Comparison of ENCODE assay signal across 8 cellular contexts in the genomic region with DNA sequence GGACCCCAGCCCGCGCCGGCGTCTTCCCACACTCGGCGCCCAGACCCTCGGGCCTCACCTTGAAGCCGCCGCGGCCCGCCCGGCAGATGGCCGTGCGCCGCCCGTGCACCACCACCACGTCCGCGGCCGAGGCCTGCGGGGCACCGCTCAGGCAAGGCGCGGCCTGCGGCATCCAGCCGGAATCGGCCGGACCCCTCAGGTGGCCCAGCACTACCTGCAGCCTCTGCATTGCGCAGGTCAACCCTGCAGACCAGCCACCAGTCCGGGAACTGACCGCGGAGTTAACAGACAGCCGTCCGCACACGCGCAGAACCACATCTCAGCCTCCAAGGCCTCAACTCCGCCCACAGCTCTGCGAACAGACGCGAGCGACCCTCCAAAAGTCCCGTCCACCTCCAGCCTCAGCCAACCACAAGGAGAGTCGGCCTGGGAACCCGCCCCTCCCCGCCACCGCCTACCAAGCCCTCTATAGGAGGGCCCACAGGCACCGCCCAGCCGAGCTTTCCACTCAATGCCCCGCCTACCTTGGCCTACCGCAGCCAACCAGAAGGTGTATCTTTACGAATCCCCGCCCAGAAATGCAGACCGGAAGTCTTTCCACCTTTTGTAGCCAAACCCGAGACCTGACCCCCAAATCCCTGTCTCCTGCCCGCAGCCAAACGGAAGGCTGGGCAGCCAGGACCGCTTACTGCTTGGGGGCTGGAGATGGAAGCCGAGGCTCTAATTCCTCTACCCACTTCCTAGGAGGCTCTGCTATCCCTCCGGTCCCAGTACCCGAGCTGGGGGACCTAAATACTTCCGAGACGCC. TPM values are rescaled to one million over a fixed set of nuclear protein-coding genes. Genes with fewer than 3 reads are reported as not detected.
A peak's percentile ranks its signal among the peaks of the same experiment; 100 is the strongest.
DNase-seq lines count a peak whose midpoint lies in the region; ATAC-seq and TF ChIP-seq lines count a peak whose summit lies in the region.

A gene with protein sequence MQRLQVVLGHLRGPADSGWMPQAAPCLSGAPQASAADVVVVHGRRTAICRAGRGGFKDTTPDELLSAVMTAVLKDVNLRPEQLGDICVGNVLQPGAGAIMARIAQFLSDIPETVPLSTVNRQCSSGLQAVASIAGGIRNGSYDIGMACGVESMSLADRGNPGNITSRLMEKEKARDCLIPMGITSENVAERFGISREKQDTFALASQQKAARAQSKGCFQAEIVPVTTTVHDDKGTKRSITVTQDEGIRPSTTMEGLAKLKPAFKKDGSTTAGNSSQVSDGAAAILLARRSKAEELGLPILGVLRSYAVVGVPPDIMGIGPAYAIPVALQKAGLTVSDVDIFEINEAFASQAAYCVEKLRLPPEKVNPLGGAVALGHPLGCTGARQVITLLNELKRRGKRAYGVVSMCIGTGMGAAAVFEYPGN (minus strand): TSS at position 321 of the 808 bp plus-strand sequence. CDS start 92 bp downstream, at position 229.

- DNase-seq in AG10803 (ENCODE audit: low read depth) (peak; percentile 99), NCI-H460 (ENCODE audit: extremely low read depth, low read depth) (peak; percentile 96), cerebellar nuclear complex (lab: John Stamatoyannopoulos, UW) (peak; percentile 98 to 99), islet precursor cell (peak; percentile 100)
- peak; percentile 94 for DNase-seq in activated CD4-positive, CD25-positive, alpha-beta regulatory T cell treated with anti-CD3 and anti-CD28 coated beads, Interleukin-2, amount 50 U/mL, for 72 hours
- DNase-seq in stimulated activated CD4-positive, alpha-beta T cell treated with anti-CD3 and anti-CD28 coated beads, Interleukin-12 subunit alpha, Interleukin-12 subunit beta, amount 100 ng/mL, for 48 hours (ENCODE audit: low read depth in 2 of 3, low spot score in 1 of 3) = peak; percentile 97 to 99 (median 97)

- no peak for TF ChIP-seq CTCF in AG10803 (conservative IDR thresholded peaks at IDR 0.05; ENCODE audit: low read length)

- peak within 1 kb of the TSS; percentile 86 for H3K4me3 ChIP-seq in AG10803 (ENCODE audit: low read length)

- ATAC-seq in GM19043 (IDR thresholded peaks at IDR 0.05; ENCODE audit: low read depth, unreplicated experiment) = peak; percentile 87
- peak; percentile 85 for ATAC-seq in HG03378 (IDR thresholded peaks at IDR 0.05; ENCODE audit: unreplicated experiment)

RNA-seq across cellular contexts. Expression of the gene that starts here (rescaled TPM):
- total RNA-seq in NCI-H460 (2014; rRNA removed; shearing (Covaris generic)) = 8.0 and 13.5 TPM in 2 replicates
- polyA plus RNA-seq in NCI-H460 (2014; cell fraction: nucleus; rRNA removed) = 16.6 and 20.6 TPM in 2 replicates

Comparison
In these comparisons a context has a peak if more than half of its experiments do, and no peak if none do; other contexts are left out.
1. Peak in every context shown above with its lines: DNase-seq, ATAC-seq and H3K4me3 ChIP-seq.